ENCODE assay signal across 3 cellular contexts in genomic region chr3:176816937-176817336, GRCh38.
"Had no signal": no experiment of that assay in that cellular context is flagged by ENCODE, and none has a peak within 500 bp of the region (broad histone marks: within the 10 kb centered on the region; RNA-seq: fewer than 3 reads in every experiment).

No MANE protein-coding gene starts in this region.

- DNase-seq: GDM1, GF-D8 had no signal

- H3K4me3 ChIP-seq: GM12878 had no signal
